ENCODE assay signal across 14 cellular contexts in the genomic region with DNA sequence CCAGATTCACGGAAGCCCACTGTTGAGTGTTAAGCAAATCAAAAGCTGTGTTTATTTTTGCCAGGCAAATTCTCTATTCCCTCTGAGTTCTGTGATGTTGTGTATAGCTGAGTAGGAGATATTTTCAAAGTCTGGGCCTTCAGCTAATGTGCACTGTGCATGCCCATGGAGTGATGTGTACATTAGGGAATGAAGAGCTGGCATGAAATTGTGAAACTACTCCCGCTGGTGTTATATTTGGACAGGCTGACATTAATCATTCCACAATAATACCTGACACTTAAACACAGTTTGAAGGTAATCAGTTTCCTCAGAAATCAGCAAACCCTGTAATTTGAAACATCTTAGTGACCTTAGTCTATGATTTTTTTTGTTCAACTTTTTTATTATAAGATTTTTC.
"Had no signal": no experiment of that assay in that cellular context is flagged by ENCODE, and none has a peak within 500 bp of the region (broad histone marks: within the 10 kb centered on the region; RNA-seq: fewer than 3 reads in every experiment).

No MANE protein-coding gene starts in this region.

- H2AFZ ChIP-seq: parathyroid adenoma had no signal

- H3K27me3 ChIP-seq: colonic mucosa had no signal

- ATAC-seq: activated T-cell treated with anti-CD3 and anti-CD28 coated beads, Interleukin-2, amount 50 U/mL, for 4 hours; effector memory CD8-positive, alpha-beta T cell had no signal

- H3K4me1 Mint-ChIP-seq: naive B cell had no signal

- DNase-seq: activated CD4-positive, alpha-beta T cell treated with anti-CD3 and anti-CD28 coated beads, Interleukin-2, amount 50 U/mL, for 4 hours; activated CD4-positive, CD25-positive, alpha-beta regulatory T cell treated with anti-CD3 and anti-CD28 coated beads, Interleukin-2, amount 50 U/mL, for 72 hours; activated effector memory CD4-positive, alpha-beta T cell treated with anti-CD3 and anti-CD28 coated beads, Interleukin-2, amount 50 U/mL, for 16 hours; activated T-cell treated with anti-CD3 and anti-CD28 coated beads, Interleukin-2, amount 50 U/mL, for 4 hours; anterior cingulate cortex; colonic mucosa; effector memory CD8-positive, alpha-beta T cell; midbrain; naive B cell; retina; stimulated activated CD4-positive, alpha-beta T cell treated with anti-CD3 and anti-CD28 coated beads, Interleukin-4, amount 100 ng/mL, for 4 hours had no signal

- H3K36me3 Mint-ChIP-seq: activated naive CD8-positive, alpha-beta T cell; naive B cell had no signal

- H3K9me3 Mint-ChIP-seq: activated T-cell treated with anti-CD3 and anti-CD28 coated beads, Interleukin-2, amount 50 U/mL, for 4 hours; effector memory CD8-positive, alpha-beta T cell; naive B cell had no signal

- H3K4me3 ChIP-seq: cardiac muscle cell, colonic mucosa had no signal

- H3K9ac ChIP-seq: parathyroid adenoma had no signal

- H3K27me3 Mint-ChIP-seq: activated naive CD8-positive, alpha-beta T cell had no signal

- H3K4me1 ChIP-seq: colonic mucosa, parathyroid adenoma had no signal

- H3K79me2 ChIP-seq: parathyroid adenoma had no signal

- H3K27ac ChIP-seq: cardiac muscle cell, colonic mucosa, parathyroid adenoma had no signal

- H3K36me3 ChIP-seq: cardiac muscle cell, colonic mucosa had no signal

- H3K9me3 ChIP-seq: colonic mucosa had no signal

- H3K27ac Mint-ChIP-seq: activated naive CD8-positive, alpha-beta T cell; effector memory CD8-positive, alpha-beta T cell; naive B cell had no signal

- H3K4me3 Mint-ChIP-seq: activated naive CD8-positive, alpha-beta T cell; activated T-cell treated with anti-CD3 and anti-CD28 coated beads, Interleukin-2, amount 50 U/mL, for 4 hours; effector memory CD8-positive, alpha-beta T cell; naive B cell had no signal
